ENCODE assay signal across 8 cellular contexts in the genomic region with DNA sequence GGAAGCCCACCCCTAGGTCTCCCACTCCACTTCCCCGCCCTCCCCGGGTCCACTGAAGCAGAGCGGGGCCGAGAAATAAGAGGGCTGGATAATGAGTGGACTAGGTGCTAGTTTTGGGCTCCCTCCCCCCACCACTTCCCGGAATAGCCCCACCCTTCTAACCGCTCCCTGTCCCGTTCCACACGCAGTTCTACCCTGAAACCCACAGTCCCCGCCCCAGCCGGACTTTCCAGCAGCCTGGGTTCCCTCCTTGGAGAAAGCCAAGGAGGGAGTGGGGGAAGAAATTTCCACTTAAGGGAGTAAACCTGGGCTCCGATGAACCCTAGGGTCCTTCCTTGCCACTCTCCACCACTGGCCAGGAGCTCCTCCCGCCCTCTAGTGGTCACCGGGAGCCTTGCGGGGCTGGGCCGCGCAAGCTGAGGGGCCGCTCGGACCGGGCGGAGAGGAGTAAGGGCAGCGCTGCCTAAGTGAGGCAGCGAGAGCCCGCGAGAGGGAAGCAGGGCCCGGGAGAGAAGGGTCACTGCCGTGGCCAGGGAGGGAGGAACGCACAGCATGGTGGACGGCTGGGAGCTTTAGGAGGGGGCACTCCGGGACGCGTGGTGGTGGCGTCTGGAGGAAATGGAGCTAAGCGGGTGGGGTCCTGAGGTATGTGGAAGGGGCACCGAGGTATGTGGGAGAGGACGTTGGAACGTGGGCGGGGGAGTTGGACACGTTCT. TPM values are rescaled to one million over a fixed set of nuclear protein-coding genes. Genes with fewer than 3 reads are reported as not detected.
DNase-seq lines count a peak whose midpoint lies in the region; ATAC-seq and TF ChIP-seq lines count a peak whose summit lies in the region.

No MANE protein-coding gene starts in this region.

- intact Hi-C loops in left colon (cut with DNase I, micrococcal nuclease) = no loop called here

- TF ChIP-seq CTCF in AG04449 (IDR thresholded peaks at IDR 0.05; ENCODE audit: insufficient read depth, low read length, missing control alignments) = peak; percentile 99

- CTCF ChIA-PET in AG04449 (lab: Yijun Ruan, JAX) = interaction anchor here (0.7 to 8.2 kb wide), 26 partner anchors 9 to 459 kb away, joined by 3 to 144 read pairs (median 4); a partner anchor contains a TSS

- H3K4me3 ChIP-seq in AG04449 (ENCODE audit: low read depth, low read length) = peak overlapping the region; percentile 66

- peak overlapping the region; percentile 73 for H3K27ac ChIP-seq in cingulate gyrus (ENCODE audit: low read depth, low read length)

- POLR2A ChIA-PET in AG04449 (lab: Yijun Ruan, JAX) = interaction anchor here (1.0 to 3.7 kb wide), 8 partner anchors 8 to 48 kb away, joined by 3 to 45 read pairs (median 8); a partner anchor contains a TSS

- peak; percentile 32 for TF ChIP-seq POLR2A in GM18526 (IDR thresholded peaks at IDR 0.05; ENCODE audit: extremely low read depth, insufficient read length)

- ATAC-seq in HG03196 (IDR thresholded peaks at IDR 0.05; ENCODE audit: unreplicated experiment) = peak; percentile 54
- peak; percentile 73 for ATAC-seq in left colon

- DNase-seq in AG04449 (ENCODE audit: low read depth, low spot score) (no peak), NCI-H446 (lab: John Stamatoyannopoulos, UW) (peak; percentile 57 to 90), left colon (peak; percentile 89 to 96)
- DNase-seq in activated CD4-positive, alpha-beta T cell treated with anti-CD3 and anti-CD28 coated beads for 24 hours (ENCODE audit: low read depth in 2 of 2) = peak; percentile 63 to 81
- DNase-seq in stimulated activated CD4-positive, alpha-beta T cell treated with anti-CD3 and anti-CD28 coated beads, Interleukin-1b, Interleukin-23, amount 100 ng/mL, for 4 hours (ENCODE audit: low read depth in 2 of 2) = peak; percentile 56 to 71

RNA-seq across cellular contexts. Expression of a gene that starts 14.3 kb away (rescaled TPM):
- total RNA-seq in left colon = 10 to 100 TPM; 20.0 to 20.9 TPM

RNA-seq across cellular contexts. Expression of a gene that starts 15.1 kb away (rescaled TPM):
- total RNA-seq in left colon = 10 to 100 TPM; 36.3 to 46.4 TPM

RNA-seq across cellular contexts. Expression of a gene that starts 19.8 kb away (rescaled TPM):
- total RNA-seq in left colon = under 1 TPM; 0.28 to 0.52 TPM

RNA-seq across cellular contexts. Expression of a gene that starts 20.3 kb away (rescaled TPM):
- total RNA-seq in left colon = 100 to 1,000 TPM; 143 to 164 TPM

RNA-seq across cellular contexts. Expression of a gene that starts 53.1 kb away (rescaled TPM):
- total RNA-seq in left colon = 100 to 1,000 TPM in 1 of 2 donors, 10 to 100 TPM in 1; 93.9 to 131 TPM
